In the genomic region with DNA sequence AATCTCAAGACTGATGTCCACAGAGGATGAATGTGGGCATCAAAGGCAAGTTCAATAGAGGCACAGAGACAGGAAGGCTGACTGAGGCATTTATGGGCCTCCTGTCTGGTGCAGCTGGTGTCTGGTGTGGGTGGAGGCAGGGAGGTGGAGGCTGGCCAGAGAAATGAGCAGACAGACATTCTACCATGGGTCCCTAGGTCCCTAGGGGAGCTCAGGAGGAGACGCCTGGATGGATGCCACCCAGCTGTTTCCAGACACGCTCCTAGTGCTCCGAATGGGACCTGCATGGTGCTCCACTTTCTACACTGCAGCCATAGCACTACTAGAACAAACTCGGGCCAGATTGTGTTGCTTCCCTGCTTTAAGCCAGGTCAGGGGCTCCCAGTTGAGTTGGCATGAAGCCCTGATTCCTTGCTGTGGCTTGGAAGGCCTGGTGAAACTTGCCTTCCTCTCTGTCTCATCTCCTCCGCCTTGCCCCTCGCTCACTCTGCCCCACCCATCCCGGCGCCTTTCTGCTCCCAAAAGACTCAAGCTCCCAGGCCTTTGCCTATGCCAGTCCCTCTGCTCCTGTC, we compare ENCODE assay signal across 21 cellular contexts. TPM values are rescaled to one million over a fixed set of nuclear protein-coding genes. Genes with fewer than 3 reads are reported as not detected.
DNase-seq lines count a peak whose midpoint lies in the region; ATAC-seq and TF ChIP-seq lines count a peak whose summit lies in the region.
"Had no signal": no experiment of that assay in that cellular context is flagged by ENCODE, and none has a peak within 500 bp of the region (broad histone marks: within the 10 kb centered on the region; RNA-seq: fewer than 3 reads in every experiment).

No MANE protein-coding gene starts in this region.

- H3K36me3 ChIP-seq in neutrophil: peaks cover 87% of the 10 kb centered on the region
- no peaks in the 10 kb centered on the region for H3K36me3 ChIP-seq in testis (ENCODE audit: low read depth, missing control alignments)
- H3K36me3 ChIP-seq in H7 (replicated peaks; ENCODE audit: control insufficient read depth, insufficient read depth, low read length): no peaks in the 10 kb centered on the region

- intact Hi-C loops in testis (cut with DNase I; ENCODE audit: low total_unique reads): no loop called here

- no peak for ATAC-seq in stimulated activated naive CD8-positive, alpha-beta T cell treated with anti-CD3 and anti-CD28 coated beads, Interleukin-15, Interleukin-2, amounts not matched to agents 100 U/mL and 50 U/mL, for 24 hours

- no peak overlapping the region for H3K4me3 ChIP-seq in neutrophil (ENCODE audit: low read depth in 1 of 2, low read length in 1 of 2)
- H3K4me3 ChIP-seq in testis: no peak overlapping the region
- H3K4me3 ChIP-seq in H7 (ENCODE audit: insufficient read depth, low read depth, low read length): no peak overlapping the region

- TF ChIP-seq POLR2A in testis (IDR thresholded peaks at IDR 0.05): no peak

- 68% methylated on average over 8 of the region's 8 CpGs for WGBS in testis, 2 donors

- H3K9me3 ChIP-seq in neutrophil: no peaks in the 10 kb centered on the region
- H3K9me3 ChIP-seq in testis: no peaks in the 10 kb centered on the region
- H3K9me3 ChIP-seq: Caco-2, SK-N-SH had no signal

- H3K4me1 ChIP-seq in neutrophil (ENCODE audit: control insufficient read depth in 1 of 2, insufficient read depth in 1 of 2, low read depth in 1 of 2, low read length in 1 of 2) (peaks cover 30 to 35% of the 10 kb centered on the region in 2 experiments), testis (peaks cover 36% of the 10 kb centered on the region)

- H3K27me3 ChIP-seq in neutrophil (no peaks in the 10 kb centered on the region), testis (no peaks in the 10 kb centered on the region), H7 (ENCODE audit: control insufficient read depth, insufficient read depth, low read length) (no peaks in the 10 kb centered on the region)

- TF ChIP-seq CTCF in neutrophil (IDR thresholded peaks at IDR 0.05) (no peak), testis (IDR thresholded peaks at IDR 0.05) (no peak)

- H3K27ac ChIP-seq in neutrophil (peak overlapping the region; percentile 35), testis (no peak overlapping the region)
- H3K27ac ChIP-seq: 22Rv1 had no signal

- DNase-seq in DMS 273 (lab: John Stamatoyannopoulos, UW; ENCODE audit: unreplicated experiment) (peak; percentile 45), DMS 273 treated with DMSO at 0.1 percent for 48 hours (lab: John Stamatoyannopoulos, UW) (no peak), cerebellum (ENCODE audit: low spot score) (peak; percentile 55), testis (peak; percentile 26), SK-N-DZ (ENCODE audit: low spot score) (no peak), H7 (no peak)
- DNase-seq in stimulated activated naive CD8-positive, alpha-beta T cell treated with anti-CD3 and anti-CD28 coated beads, Interleukin-15, Interleukin-2, amounts not matched to agents 100 U/mL and 50 U/mL, for 24 hours: no peak
- DNase-seq: AML-193; Caco-2; GOT3; MM.1S; NCI-H1092; NCI-H1436 treated with DMSO at 0.1 percent for 48 hours; NCI-H2081; NCI-H510A; NCI-H748 treated with DMSO at 0.1 percent for 48 hours; NK-92 treated with Interleukin-12 subunit alpha and Interleukin-12 subunit beta, amount 100 ng/mL, for 24 hours; SHP77; SK-N-SH had no signal

RNA-seq across cellular contexts. Expression of a gene that starts 25.3 kb away (rescaled TPM):
- total RNA-seq in cerebellum: 2.1 TPM
- 1 to 10 TPM in 1 of 2 donors, under 1 TPM in 1; 0.99 to 1.1 TPM for total RNA-seq in testis
- polyA plus RNA-seq in testis (ENCODE audit: insufficient read depth, low read depth, low replicate concordance): 3.2 TPM
- polyA plus RNA-seq in SK-N-DZ (2014; cell fraction: cytosol; rRNA removed): not detected in 2 replicates
- not detected in 2 replicates for polyA plus RNA-seq in SK-N-DZ (2014; cell fraction: nucleus; rRNA removed)
- total RNA-seq in H7 (2014; rRNA removed; shearing (Covaris generic)): 2.0 and 2.1 TPM in 2 replicates

RNA-seq across cellular contexts. Expression of a gene that starts 40.1 kb away (rescaled TPM):
- total RNA-seq in cerebellum: 57.2 TPM
- total RNA-seq in testis: 100 to 1,000 TPM in 1 of 2 donors, 10 to 100 TPM in 1; 96.1 to 107 TPM
- 160 TPM for polyA plus RNA-seq in testis (ENCODE audit: insufficient read depth, low read depth, low replicate concordance)
- 201 and 208 TPM in 2 replicates for polyA plus RNA-seq in SK-N-DZ (2014; cell fraction: cytosol; rRNA removed)
- polyA plus RNA-seq in SK-N-DZ (2014; cell fraction: nucleus; rRNA removed): 126 and 129 TPM in 2 replicates
- total RNA-seq in H7 (2014; rRNA removed; shearing (Covaris generic)): 225 and 238 TPM in 2 replicates

Comparison
In these comparisons a context has a peak if more than half of its experiments do, and no peak if none do; other contexts are left out.
1. DNase-seq: peak in DMS 273 (single experiment), cerebellum (single experiment) and testis (single experiment); none in DMS 273 treated with DMSO at 0.1 percent for 48 hours (single experiment), stimulated activated naive CD8-positive, alpha-beta T cell treated with anti-CD3 and anti-CD28 coated beads, Interleukin-15, Interleukin-2, amounts not matched to agents 100 U/mL and 50 U/mL, for 24 hours (single experiment), SK-N-DZ (single experiment) and H7 (single experiment).